Comparison of ENCODE assay signal across 8 cellular contexts in the genomic region with DNA sequence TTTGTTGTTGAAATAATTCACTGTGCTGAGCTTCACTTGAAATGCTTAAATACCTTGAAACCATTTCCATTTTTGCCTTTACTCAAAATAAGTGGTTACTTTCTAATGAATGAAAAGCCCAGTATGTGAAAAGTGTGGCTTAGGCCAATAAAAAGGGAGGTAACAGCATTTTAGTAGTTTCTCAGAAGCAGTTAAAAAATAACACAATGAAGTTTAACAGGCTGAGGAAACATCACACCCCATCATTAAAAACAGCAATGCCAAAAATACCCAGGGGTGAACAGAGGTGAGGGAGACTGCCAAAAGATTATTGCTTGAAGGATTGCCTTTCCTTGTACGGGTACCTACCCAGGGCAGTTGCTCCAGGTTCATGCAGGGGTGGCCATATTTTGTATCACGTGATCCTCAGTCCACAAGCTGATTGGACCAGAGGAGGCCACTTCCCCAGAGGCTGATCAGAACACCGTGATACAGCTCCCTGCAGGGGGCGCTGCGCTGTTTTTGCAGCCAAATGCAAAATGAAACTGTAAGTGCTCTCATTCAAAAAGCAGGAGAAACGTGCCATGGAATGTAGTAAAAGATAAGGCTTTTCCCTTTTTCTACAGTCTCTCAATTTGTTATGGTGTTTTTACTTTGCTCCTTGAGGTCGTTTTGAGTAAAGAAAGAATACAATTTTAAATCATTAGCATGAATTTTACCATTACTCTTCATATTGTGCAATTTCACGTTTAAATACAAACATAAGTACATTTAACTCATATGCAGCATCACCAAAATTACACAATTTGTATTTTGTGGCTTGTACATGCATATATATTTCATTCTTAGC.
DNase-seq lines count a peak whose midpoint lies in the region; ATAC-seq and TF ChIP-seq lines count a peak whose summit lies in the region.

No MANE protein-coding gene starts in this region.

- WGBS in body of pancreas, 2 donors = 24 to 27% methylated on average over 8 of the region's 8 CpGs

- H3K4me3 ChIP-seq in body of pancreas = no peak overlapping the region

- no peaks in the 10 kb centered on the region for H3K9me3 ChIP-seq in body of pancreas

- ATAC-seq in body of pancreas (peak; percentile 86), sciatic nerve (peak; percentile 97)

- H3K4me1 ChIP-seq in body of pancreas = peaks cover 59% of the 10 kb centered on the region

- H3K27ac ChIP-seq in body of pancreas = peak overlapping the region; percentile 42 to 89 (median 82)

- H3K27me3 ChIP-seq in body of pancreas = no peaks in the 10 kb centered on the region

- DNase-seq in COLO668 (lab: John Stamatoyannopoulos, UW; ENCODE audit: unreplicated experiment) (peak; percentile 63), HS-27A (ENCODE audit: low read depth) (peak; percentile 56), RKO (ENCODE audit: low spot score) (peak; percentile 63), body of pancreas (peak; percentile 88 to 96 (median 94)), hippocampal formation (lab: John Stamatoyannopoulos, UW) (peak; percentile 77 to 86), sciatic nerve (ENCODE audit: low spot score) (peak; percentile 86), OCI-M2 (lab: John Stamatoyannopoulos, UW; ENCODE audit: unreplicated experiment) (no peak), NCI-H187 (lab: John Stamatoyannopoulos, UW) (no peak)

- TF ChIP-seq CTCF in body of pancreas (IDR thresholded peaks at IDR 0.05) = peak; percentile 73 to 92 (median 88)

- no peak for TF ChIP-seq POLR2A in body of pancreas (IDR thresholded peaks at IDR 0.05)

- H3K36me3 ChIP-seq in body of pancreas (replicated peaks in 1 of 2; ENCODE audit: insufficient read depth in 1 of 2, low read depth in 2 of 2) = no peaks in the 10 kb centered on the region

- intact Hi-C loops in body of pancreas (cut with DNase I) = no loop called here
- intact Hi-C loops in sciatic nerve (cut with DNase I) = no loop called here

Comparison
In these comparisons a context has a peak if more than half of its experiments do, and no peak if none do; other contexts are left out.
1. DNase-seq: peak in COLO668 (single experiment), HS-27A (single experiment), RKO (single experiment), body of pancreas (4 of 4), hippocampal formation (2 of 2) and sciatic nerve (single experiment); none in OCI-M2 (single experiment) and NCI-H187 (0 of 2).